ENCODE assay signal across 9 cellular contexts in the genomic region with DNA sequence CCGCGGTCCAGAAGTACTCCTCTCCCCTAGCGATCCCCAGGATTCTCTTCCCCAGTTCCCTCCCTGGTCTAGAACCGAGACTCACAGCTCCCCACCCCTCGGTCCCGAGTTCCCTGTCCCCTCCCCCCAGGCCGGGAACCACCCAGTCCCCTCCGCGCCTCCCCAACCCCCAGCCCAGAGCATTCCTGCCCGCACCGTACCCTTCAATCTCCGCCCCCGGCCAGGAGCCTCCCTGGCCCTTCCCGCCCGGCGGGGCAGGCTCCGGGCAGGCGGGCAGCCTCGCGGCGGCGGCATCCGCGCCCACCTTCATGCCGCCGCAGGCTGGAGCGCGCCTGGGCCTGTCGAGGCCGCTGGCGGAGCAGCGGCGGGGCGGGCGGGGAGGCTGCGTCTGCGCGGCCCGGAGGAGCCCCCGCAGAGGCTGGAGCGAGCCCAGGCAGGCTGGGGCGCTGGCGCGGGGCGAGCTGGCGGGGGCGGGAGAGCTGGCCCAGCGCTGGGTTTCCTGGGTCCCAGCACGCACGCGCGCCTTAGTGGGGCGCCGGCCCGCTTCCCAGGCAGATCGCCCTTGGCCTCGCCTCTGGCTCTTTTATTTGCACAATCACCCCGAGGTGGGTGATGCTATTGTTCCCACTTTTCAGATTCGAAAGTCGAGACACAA. TPM values are rescaled to one million over a fixed set of nuclear protein-coding genes. Genes with fewer than 3 reads are reported as not detected.
A peak's percentile ranks its signal among the peaks of the same experiment; 100 is the strongest.
DNase-seq lines count a peak whose midpoint lies in the region; ATAC-seq, FAIRE-seq and TF ChIP-seq lines count a peak whose summit lies in the region.
"Had no signal": no experiment of that assay in that cellular context is flagged by ENCODE, and none has a peak within 500 bp of the region (broad histone marks: within the 10 kb centered on the region; RNA-seq: fewer than 3 reads in every experiment).

No MANE protein-coding gene starts in this region.

- H3K9me3 Mint-ChIP-seq in activated CD4-positive, alpha-beta memory T cell treated with anti-CD3 and anti-CD28 coated beads for 36 hours = no peaks in the 10 kb centered on the region
- H3K9me3 Mint-ChIP-seq in osteocyte (ENCODE audit: unreplicated experiment) = no peaks in the 10 kb centered on the region

- peaks cover 13% of the 10 kb centered on the region for H3K4me1 Mint-ChIP-seq in activated CD4-positive, alpha-beta memory T cell treated with anti-CD3 and anti-CD28 coated beads for 36 hours (ENCODE audit: low read depth)
- peaks cover 43% of the 10 kb centered on the region for H3K4me1 Mint-ChIP-seq in osteocyte (ENCODE audit: unreplicated experiment)

- H3K27me3 Mint-ChIP-seq in activated CD4-positive, alpha-beta memory T cell treated with anti-CD3 and anti-CD28 coated beads for 36 hours = no peaks in the 10 kb centered on the region
- H3K27me3 Mint-ChIP-seq in osteocyte (ENCODE audit: unreplicated experiment) = no peaks in the 10 kb centered on the region

- peak; percentile 17 for ATAC-seq in HG02571 (IDR thresholded peaks at IDR 0.05; ENCODE audit: unreplicated experiment)
- ATAC-seq in GM21360 (IDR thresholded peaks at IDR 0.05; ENCODE audit: unreplicated experiment) = no peak
- no peak for ATAC-seq in HG02763 (IDR thresholded peaks at IDR 0.05; ENCODE audit: unreplicated experiment)

- POLR2A ChIA-PET in activated CD4-positive, alpha-beta memory T cell treated with anti-CD3 and anti-CD28 coated beads for 36 hours (lab: Charles Lee) = interaction anchor here (0.6 to 1.9 kb wide), 7 partner anchors 16 to 73 kb away, joined by 3 to 13 read pairs (median 4); a partner anchor contains a TSS

- peak overlapping the region; percentile 65 for H3K27ac Mint-ChIP-seq in activated CD4-positive, alpha-beta memory T cell treated with anti-CD3 and anti-CD28 coated beads for 36 hours
- H3K27ac Mint-ChIP-seq in osteocyte (ENCODE audit: unreplicated experiment) = peak overlapping the region; percentile 31

- CTCF ChIA-PET in activated CD4-positive, alpha-beta memory T cell treated with anti-CD3 and anti-CD28 coated beads for 36 hours (lab: Charles Lee) = interaction anchor here (0.5 to 9.6 kb wide), 15 partner anchors 13 to 264 kb away, joined by 3 to 179 read pairs (median 5); a partner anchor contains a TSS

- no peak for FAIRE-seq in frontal cortex (lab: Jason Lieb, UNC)

- TF ChIP-seq CTCF in osteocyte (IDR thresholded peaks at IDR 0.05) = no peak

- DNase-seq in Daoy (ENCODE audit: low read depth) (peak; percentile 61), frontal cortex (ENCODE audit: low spot score in 2 of 2) (peak; percentile 62 to 67), osteocyte (ENCODE audit: extremely low spot score, unreplicated experiment) (peak; percentile 87), NOMO-1 treated with DMSO at 0.1 percent for 48 hours (lab: John Stamatoyannopoulos, UW; ENCODE audit: unreplicated experiment) (no peak)
- DNase-seq in activated CD4-positive, alpha-beta memory T cell treated with anti-CD3 and anti-CD28 coated beads for 36 hours = peak; percentile 45

- H3K36me3 Mint-ChIP-seq in activated CD4-positive, alpha-beta memory T cell treated with anti-CD3 and anti-CD28 coated beads for 36 hours = no peaks in the 10 kb centered on the region
- H3K36me3 Mint-ChIP-seq in osteocyte (ENCODE audit: unreplicated experiment) = no peaks in the 10 kb centered on the region

- intact Hi-C loops in activated CD4-positive, alpha-beta memory T cell treated with anti-CD3 and anti-CD28 coated beads for 36 hours (cut with micrococcal nuclease) = loop anchor here (2.0 kb wide), 1 partner anchor 17 kb away; no protein-coding TSS in a partner anchor

- peak overlapping the region; percentile 74 for H3K4me3 Mint-ChIP-seq in activated CD4-positive, alpha-beta memory T cell treated with anti-CD3 and anti-CD28 coated beads for 36 hours
- peak overlapping the region; percentile 66 for H3K4me3 Mint-ChIP-seq in osteocyte (ENCODE audit: unreplicated experiment)

RNA-seq across cellular contexts. Expression of a gene that starts 22.2 kb away (rescaled TPM):
- 3.3 and 5.1 TPM in 2 replicates for total RNA-seq in Daoy (2014; rRNA removed; shearing (Covaris generic))
- 10 to 100 TPM; 33.4 to 34.2 TPM for total RNA-seq in activated CD4-positive, alpha-beta memory T cell treated with anti-CD3 and anti-CD28 coated beads for 36 hours
- total RNA-seq in frontal cortex = 1.2 TPM
- 0.16 and 0.24 TPM in 2 replicates for total RNA-seq in osteocyte
- total RNA-seq: SK-MEL-5 had no signal
